15 cellular contexts compared by ENCODE assay signal in genomic region chr6:39301606-39302005, GRCh38. TPM values are rescaled to one million over a fixed set of nuclear protein-coding genes. Genes with fewer than 3 reads are reported as not detected.
DNase-seq lines count a peak whose midpoint lies in the region; ATAC-seq, FAIRE-seq and TF ChIP-seq lines count a peak whose summit lies in the region.
"Had no signal": no experiment of that assay in that cellular context is flagged by ENCODE, and none has a peak within 500 bp of the region (broad histone marks: within the 10 kb centered on the region; RNA-seq: fewer than 3 reads in every experiment).

No MANE protein-coding gene starts in this region.

- no peak overlapping the region for H3K4me2 ChIP-seq in neuronal stem cell (ENCODE audit: insufficient read depth, low read length, poor library complexity, severe bottlenecking)

- H3K36me3 ChIP-seq in MG63 (no peaks in the 10 kb centered on the region), bronchial epithelial cell (ENCODE audit: control insufficient read depth, insufficient read depth, low read length) (no peaks in the 10 kb centered on the region), neuronal stem cell (replicated peaks in 1 of 2; ENCODE audit: control insufficient read depth in 2 of 2, insufficient read depth in 2 of 2, low read length in 2 of 2) (no peaks in the 10 kb centered on the region)
- H3K36me3 ChIP-seq: sigmoid colon had no signal

- no peak for ATAC-seq in GM18909 (IDR thresholded peaks at IDR 0.05; ENCODE audit: poor library complexity, unreplicated experiment)
- ATAC-seq: left colon had no signal

- no peaks in the 10 kb centered on the region for H3K27me3 ChIP-seq in MG63
- H3K27me3 ChIP-seq in bronchial epithelial cell (ENCODE audit: control insufficient read depth, insufficient read depth, low read length) = no peaks in the 10 kb centered on the region
- peaks cover 0 to 6% (median 0%) of the 10 kb centered on the region in 3 experiments for H3K27me3 ChIP-seq in neuronal stem cell (ENCODE audit: control insufficient read depth in 3 of 3, insufficient read depth in 3 of 3, low read depth in 1 of 3, low read length in 3 of 3)

- H3K4me3 ChIP-seq in MG63 (no peak overlapping the region), bronchial epithelial cell (ENCODE audit: low read depth, low read length) (no peak overlapping the region), neuronal stem cell (ENCODE audit: low read length in 2 of 2) (no peak overlapping the region)
- H3K4me3 ChIP-seq: sigmoid colon had no signal

- no peak overlapping the region for H4K8ac ChIP-seq in neuronal stem cell (ENCODE audit: low read depth, low read length)

- no peak overlapping the region for H2AFZ ChIP-seq in neuronal stem cell (ENCODE audit: low read length)

- no peak for FAIRE-seq in bronchial epithelial cell (lab: Jason Lieb, UNC)
- FAIRE-seq: A204.1, endometrium, GM18507 had no signal

- H3K4ac ChIP-seq in neuronal stem cell (ENCODE audit: low read length) = no peak overlapping the region

- no peak overlapping the region for H4K91ac ChIP-seq in neuronal stem cell (ENCODE audit: low read depth, low read length, poor library complexity)

- WGBS in neuronal stem cell (ENCODE audit: extremely low coverage in 2 of 2, insufficient read length in 2 of 2, insufficient replicate concordance in 1 of 2), 2 donors = no CpG with 5 or more reads among the region's 7 CpGs

- peaks cover 0 to 4% of the 10 kb centered on the region in 2 donors for H3K4me1 ChIP-seq in neuronal stem cell (ENCODE audit: control insufficient read depth in 2 of 2, insufficient read depth in 1 of 2, low read depth in 1 of 2, low read length in 2 of 2)

- H3K79me1 ChIP-seq in neuronal stem cell (ENCODE audit: low read depth, low read length) = no peaks in the 10 kb centered on the region

- peak; percentile 32 for TF ChIP-seq CTCF in bronchial epithelial cell (IDR thresholded peaks at IDR 0.05; ENCODE audit: insufficient read depth, low read length, severe bottlenecking)

- no peak overlapping the region for H2BK120ac ChIP-seq in neuronal stem cell (ENCODE audit: low read depth, low read length)

- no peak overlapping the region for H2AK5ac ChIP-seq in neuronal stem cell (ENCODE audit: low read depth, low read length)

- H3K9me3 ChIP-seq in MG63 (no peaks in the 10 kb centered on the region), neuronal stem cell (replicated peaks in 1 of 2; ENCODE audit: control insufficient read depth in 2 of 2, insufficient read depth in 1 of 2, low read depth in 1 of 2, low read length in 2 of 2) (peaks cover 0 to 2% of the 10 kb centered on the region in 2 donors)
- H3K9me3 ChIP-seq: sigmoid colon had no signal

- no peak overlapping the region for H3K9ac ChIP-seq in neuronal stem cell (ENCODE audit: low read depth, low read length, poor library complexity)

- H2BK15ac ChIP-seq in neuronal stem cell (ENCODE audit: low read length) = no peak overlapping the region

- no peak overlapping the region for H3K23ac ChIP-seq in neuronal stem cell (ENCODE audit: low read depth, low read length, poor library complexity)

- no peak overlapping the region for H3K14ac ChIP-seq in neuronal stem cell (ENCODE audit: low read length)

- DNase-seq in DMS 273 (lab: John Stamatoyannopoulos, UW; ENCODE audit: unreplicated experiment) (peak; percentile 36), DMS 273 treated with DMSO at 0.1 percent for 48 hours (lab: John Stamatoyannopoulos, UW) (no peak), MG63 (peak; percentile 9), bronchial epithelial cell (ENCODE audit: low read depth) (no peak), neuronal stem cell (ENCODE audit: low spot score) (no peak), NCI-H69 (lab: John Stamatoyannopoulos, UW) (no peak), HK-2 (ENCODE audit: unreplicated experiment) (no peak)
- DNase-seq: GOT3, left colon, sigmoid colon, T1000 had no signal

- H3K27ac ChIP-seq in neuronal stem cell (replicated peaks; ENCODE audit: low read length) = no peak overlapping the region
- H3K27ac ChIP-seq: sigmoid colon had no signal

- no peak overlapping the region for H3K18ac ChIP-seq in neuronal stem cell (ENCODE audit: low read length)

- no peak overlapping the region for H2BK12ac ChIP-seq in neuronal stem cell (ENCODE audit: low read length)

- H2BK5ac ChIP-seq in neuronal stem cell (ENCODE audit: low read length) = peak overlapping the region; percentile 31

RNA-seq across cellular contexts. Expression of gene KCNK17, which starts 12.6 kb away (rescaled TPM):
- total RNA-seq in MG63 (2014; rRNA removed; shearing (Covaris generic); ENCODE audit: low replicate concordance) = not detected in 2 replicates
- total RNA-seq in bronchial epithelial cell = not detected in 2 replicates
- polyA plus RNA-seq in neuronal stem cell (2013, experiment 1 of 2) = 0.33 TPM
- polyA plus RNA-seq in neuronal stem cell (2013, experiment 2 of 2) = 0.22 TPM

RNA-seq across cellular contexts. Expression of gene KCNK16, which starts 20.9 kb away (rescaled TPM):
- not detected in 2 replicates for total RNA-seq in MG63 (2014; rRNA removed; shearing (Covaris generic); ENCODE audit: low replicate concordance)
- not detected in 2 replicates for total RNA-seq in bronchial epithelial cell
- not detected for polyA plus RNA-seq in neuronal stem cell (2013, experiment 1 of 2)
- not detected for polyA plus RNA-seq in neuronal stem cell (2013, experiment 2 of 2)
- total RNA-seq: left colon, sigmoid colon had no signal
- polyA plus RNA-seq: sigmoid colon had no signal

Comparison
In these comparisons a context has a peak if more than half of its experiments do, and no peak if none do; other contexts are left out.
1. DNase-seq: peak in DMS 273 (single experiment) and MG63 (single experiment); none in DMS 273 treated with DMSO at 0.1 percent for 48 hours (single experiment), bronchial epithelial cell (single experiment), neuronal stem cell (single experiment), NCI-H69 (single experiment) and HK-2 (single experiment).